In the genomic region with DNA sequence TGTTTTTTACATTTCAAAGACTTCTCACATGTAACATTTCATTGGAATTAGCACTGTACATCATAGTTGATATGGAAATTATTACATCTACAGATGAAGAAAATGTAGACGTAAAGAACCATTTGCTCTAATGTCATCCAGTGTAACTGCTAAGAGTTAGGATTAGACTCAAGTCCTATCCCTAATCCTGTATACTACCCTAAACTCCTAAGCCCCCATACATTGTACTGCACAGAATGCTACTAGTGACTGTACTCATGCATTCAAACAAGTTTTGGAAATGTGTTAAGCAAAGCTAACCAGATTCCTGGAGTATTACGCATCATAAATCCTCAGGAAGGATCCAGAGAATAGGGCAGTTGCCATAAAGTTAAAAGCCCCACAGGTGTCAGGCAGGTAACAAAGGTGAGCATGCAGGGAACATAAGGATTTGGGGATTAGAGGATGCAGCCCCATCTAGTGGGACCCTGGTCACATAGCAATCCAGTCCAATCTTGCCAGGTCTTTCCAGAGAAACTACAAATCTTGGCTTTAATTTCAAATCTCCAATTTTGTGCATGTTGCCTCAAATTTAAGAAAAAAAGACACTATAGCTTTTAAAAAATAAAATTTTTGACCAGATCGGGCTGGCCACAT, we compare ENCODE assay signal across 9 cellular contexts. TPM values are rescaled to one million over a fixed set of nuclear protein-coding genes. Genes with fewer than 3 reads are reported as not detected.
DNase-seq lines count a peak whose midpoint lies in the region; ATAC-seq and TF ChIP-seq lines count a peak whose summit lies in the region.
"Had no signal": no experiment of that assay in that cellular context is flagged by ENCODE, and none has a peak within 500 bp of the region (broad histone marks: within the 10 kb centered on the region; RNA-seq: fewer than 3 reads in every experiment).

No MANE protein-coding gene starts in this region.

- no peak overlapping the region for H3K27ac ChIP-seq in HCT116 (ENCODE audit: low read depth, low read length)

- BruUV-seq in HCT116 (replicated peaks; lab: Mats Ljungman, UMichigan) = no TSS peak

- no peaks in the 10 kb centered on the region for H3K36me3 ChIP-seq in HCT116 (ENCODE audit: control insufficient read depth in 1 of 2, insufficient read depth in 2 of 2, low read length in 2 of 2)

- H4K20me1 ChIP-seq in HCT116 (ENCODE audit: insufficient read depth) = no peaks in the 10 kb centered on the region

- in situ Hi-C loops in SK-MEL-5 (cut with HindIII; ENCODE audit: low pct_unique_long_range_greater_than_20kb, low sequenced_read_pairs) = no loop called here

- POLR2A ChIA-PET in HCT116 (lab: Charles Lee) = no interaction called here

- no peak overlapping the region for H2AFZ ChIP-seq in HCT116 (ENCODE audit: low read depth, low read length, poor library complexity, severe bottlenecking)

- TF ChIP-seq POLR2A in HCT116 (IDR thresholded peaks at IDR 0.05; ENCODE audit: borderline replicate concordance, extremely low read depth, insufficient read depth, insufficient read length) = no peak

- intact Hi-C loops in HCT116 (cut with micrococcal nuclease) = no loop called here

- H3K4me2 ChIP-seq in HCT116 (ENCODE audit: low read length) = no peak overlapping the region

- peak; percentile 6 for DNase-seq in COLO829 (ENCODE audit: low spot score)
- peak; percentile 37 for DNase-seq in HCT116 (ENCODE audit: low read depth, low spot score)
- peak; percentile 22 for DNase-seq in SK-MEL-5 (ENCODE audit: low read depth, low spot score)
- peak; percentile 60 for DNase-seq in kidney tubule cell (ENCODE audit: low spot score)
- no peak for DNase-seq in HCEC 1CT
- DNase-seq in mucosa of gallbladder (ENCODE audit: low spot score) = no peak
- DNase-seq: stimulated activated CD4-positive, alpha-beta T cell treated with anti-CD3 and anti-CD28 coated beads, Interleukin-4, amount 100 ng/mL, for 24 hours had no signal

- H3K27me3 ChIP-seq in HCT116 (ENCODE audit: insufficient read depth, low read length) = peaks cover 24% of the 10 kb centered on the region

- no peaks in the 10 kb centered on the region for H3K79me2 ChIP-seq in HCT116 (ENCODE audit: insufficient read depth, low read length)

- H3K4me1 ChIP-seq in HCT116 (ENCODE audit: control insufficient read depth in 1 of 2, insufficient read depth in 2 of 2, low read length in 2 of 2) = no peaks in the 10 kb centered on the region

- TF ChIP-seq RAD21 in HCT116 (IDR thresholded peaks at IDR 0.05; ENCODE audit: low read depth) = peak; percentile 67

- CTCF ChIA-PET in HCT116 (lab: Charles Lee) = no interaction called here

- RAD21 ChIA-PET in HCT116 (lab: Charles Lee; ENCODE audit: low non-redundant PET in 1 of 2, low total read pairs in 2 of 2, uncharacterized antibody in 2 of 2, unreplicated experiment in 2 of 2) = no interaction called here

- H3K9me2 ChIP-seq in HCT116 (ENCODE audit: insufficient read depth) = no peaks in the 10 kb centered on the region

- H3K9me3 ChIP-seq in HCT116 (ENCODE audit: control insufficient read depth in 1 of 2, insufficient read depth in 1 of 2, low read depth in 1 of 2, low read length in 2 of 2) = no peaks in the 10 kb centered on the region

- H3K4me3 ChIP-seq in HCT116 (replicated peaks in 1 of 2; ENCODE audit: low read depth in 1 of 2, low read length in 2 of 2) = no peak overlapping the region

- no peak overlapping the region for H3K9ac ChIP-seq in HCT116 (ENCODE audit: low read length)

- peak; percentile 69 to 77 (median 72) for TF ChIP-seq CTCF in HCT116 (IDR thresholded peaks at IDR 0.05 in 2 of 3, conservative IDR thresholded peaks at IDR 0.05 in 1 of 3; ENCODE audit: borderline replicate concordance in 1 of 3, insufficient read depth in 1 of 3, low read depth in 2 of 3, low read length in 2 of 3)

- ATAC-seq in HCT116 = peak; percentile 94
- no peak for ATAC-seq in GM18502 (IDR thresholded peaks at IDR 0.05; ENCODE audit: poor library complexity, unreplicated experiment)
- ATAC-seq in HG02678 (IDR thresholded peaks at IDR 0.05; ENCODE audit: unreplicated experiment) = no peak

TF ChIP-seq in HCT116, 20 proteins besides CTCF, POLR2A, EP300 and RAD21:
- TF ChIP-seq EZH2 (IDR thresholded peaks at IDR 0.05) (no peak), EZH2phosphoT487 (IDR thresholded peaks at IDR 0.05; ENCODE audit: borderline replicate concordance) (no peak), YY1 (IDR thresholded peaks at IDR 0.05; ENCODE audit: extremely low read depth, insufficient replicate concordance, low read depth, low read length) (no peak), EGR1 (IDR thresholded peaks at IDR 0.05; ENCODE audit: low read depth) (no peak), FOSL1 (IDR thresholded peaks at IDR 0.05; ENCODE audit: low read depth) (no peak), POLR2AphosphoS5 (IDR thresholded peaks at IDR 0.05; ENCODE audit: low read depth, low read length) (no peak), ELF1 (IDR thresholded peaks at IDR 0.05; ENCODE audit: borderline replicate concordance, low read depth) (no peak), TCF7L2 (IDR thresholded peaks at IDR 0.05; ENCODE audit: borderline replicate concordance, extremely low read depth, insufficient read depth, insufficient read length) (no peak), SP1 (IDR thresholded peaks at IDR 0.05; ENCODE audit: low read depth) (no peak), SIN3A (IDR thresholded peaks at IDR 0.05; ENCODE audit: low read depth) (no peak), ZNF274 (IDR thresholded peaks at IDR 0.05; ENCODE audit: low read depth, low read length) (no peak), CEBPB (IDR thresholded peaks at IDR 0.05; ENCODE audit: low read depth) (no peak), SRF (IDR thresholded peaks at IDR 0.05; ENCODE audit: low read depth) (no peak)
- TF ChIP-seq, protein P1, sequence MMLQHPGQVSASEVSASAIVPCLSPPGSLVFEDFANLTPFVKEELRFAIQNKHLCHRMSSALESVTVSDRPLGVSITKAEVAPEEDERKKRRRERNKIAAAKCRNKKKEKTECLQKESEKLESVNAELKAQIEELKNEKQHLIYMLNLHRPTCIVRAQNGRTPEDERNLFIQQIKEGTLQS (IDR thresholded peaks at IDR 0.05) = no peak
- TF ChIP-seq, protein P2, sequence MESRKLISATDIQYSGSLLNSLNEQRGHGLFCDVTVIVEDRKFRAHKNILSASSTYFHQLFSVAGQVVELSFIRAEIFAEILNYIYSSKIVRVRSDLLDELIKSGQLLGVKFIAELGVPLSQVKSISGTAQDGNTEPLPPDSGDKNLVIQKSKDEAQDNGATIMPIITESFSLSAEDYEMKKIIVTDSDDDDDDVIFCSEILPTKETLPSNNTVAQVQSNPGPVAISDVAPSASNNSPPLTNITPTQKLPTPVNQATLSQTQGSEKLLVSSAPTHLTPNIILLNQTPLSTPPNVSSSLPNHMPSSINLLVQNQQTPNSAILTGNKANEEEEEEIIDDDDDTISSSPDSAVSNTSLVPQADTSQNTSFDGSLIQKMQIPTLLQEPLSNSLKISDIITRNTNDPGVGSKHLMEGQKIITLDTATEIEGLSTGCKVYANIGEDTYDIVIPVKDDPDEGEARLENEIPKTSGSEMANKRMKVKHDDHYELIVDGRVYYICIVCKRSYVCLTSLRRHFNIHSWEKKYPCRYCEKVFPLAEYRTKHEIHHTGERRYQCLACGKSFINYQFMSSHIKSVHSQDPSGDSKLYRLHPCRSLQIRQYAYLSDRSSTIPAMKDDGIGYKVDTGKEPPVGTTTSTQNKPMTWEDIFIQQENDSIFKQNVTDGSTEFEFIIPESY (IDR thresholded peaks at IDR 0.05; ENCODE audit: extremely low read depth, insufficient replicate concordance, low read length) = no peak
- TF ChIP-seq, protein P3, sequence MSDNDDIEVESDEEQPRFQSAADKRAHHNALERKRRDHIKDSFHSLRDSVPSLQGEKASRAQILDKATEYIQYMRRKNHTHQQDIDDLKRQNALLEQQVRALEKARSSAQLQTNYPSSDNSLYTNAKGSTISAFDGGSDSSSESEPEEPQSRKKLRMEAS (IDR thresholded peaks at IDR 0.05) = no peak

RNA-seq across cellular contexts. Expression of a gene that starts 32.0 kb away (rescaled TPM):
- total RNA-seq in HCT116 (2021; ENCODE audit: unreplicated experiment) (not detected), mucosa of gallbladder (0.26 TPM)
- polyA plus RNA-seq in HCT116 (2012) = 0.08 TPM in 1 of 2 replicates, not detected in the other
- not detected in 2 replicates for total RNA-seq in SK-MEL-5 (2014; rRNA removed; shearing (Covaris generic))
- not detected in 2 replicates for polyA plus RNA-seq in SK-MEL-5 (2015; cell fraction: cytosol; rRNA removed)
- not detected in 2 replicates for polyA plus RNA-seq in SK-MEL-5 (2015; cell fraction: nucleus; rRNA removed)

Comparison
In these comparisons a context has a peak if more than half of its experiments do, and no peak if none do; other contexts are left out.
1. DNase-seq: peak in COLO829 (single experiment), HCT116 (single experiment), SK-MEL-5 (single experiment) and kidney tubule cell (single experiment); none in HCEC 1CT (single experiment) and mucosa of gallbladder (single experiment).